ENCODE assay signal across 8 cellular contexts in the genomic region with DNA sequence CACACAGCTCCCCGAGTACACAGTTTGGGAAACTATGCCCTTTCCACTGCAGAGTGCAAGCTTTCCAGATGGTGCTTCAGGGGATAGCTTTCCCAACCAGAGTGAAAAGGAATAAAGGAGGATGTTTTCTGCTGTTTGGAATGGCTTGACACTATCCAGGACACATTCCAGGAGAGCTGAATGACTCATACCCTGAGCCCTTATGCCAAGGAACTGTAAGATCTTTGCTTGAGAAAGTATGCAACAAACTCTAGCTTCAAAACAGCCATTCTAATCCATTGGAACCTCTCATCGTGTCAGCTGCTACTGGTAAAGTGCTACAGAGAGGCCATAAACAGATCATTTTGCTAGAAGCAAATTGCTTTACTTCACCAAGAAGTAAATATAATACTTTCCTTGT. TPM values are rescaled to one million over a fixed set of nuclear protein-coding genes. Genes with fewer than 3 reads are reported as not detected.
DNase-seq lines count a peak whose midpoint lies in the region; ATAC-seq and TF ChIP-seq lines count a peak whose summit lies in the region.

No MANE protein-coding gene starts in this region.

- peak overlapping the region; percentile 41 for H3K27ac ChIP-seq in substantia nigra (ENCODE audit: low read depth, low read length, poor library complexity, severe bottlenecking)

- no peaks in the 10 kb centered on the region for H3K9me3 ChIP-seq in T-helper 17 cell (ENCODE audit: control insufficient read depth, low read length, poor library complexity, severe bottlenecking)

- H3K36me3 Mint-ChIP-seq in HFFc6 (ENCODE audit: low read depth) = peaks cover 11% of the 10 kb centered on the region
- H3K36me3 Mint-ChIP-seq in T-helper 17 cell (ENCODE audit: low read depth) = no peaks in the 10 kb centered on the region

- no peak for ATAC-seq in T-helper 17 cell
- ATAC-seq in HG03565 (IDR thresholded peaks at IDR 0.05; ENCODE audit: unreplicated experiment) = no peak

- H3K4me3 Mint-ChIP-seq in HFFc6 (peak overlapping the region; percentile 80), T-helper 17 cell (no peak overlapping the region)

- H3K9me3 Mint-ChIP-seq in HFFc6 = no peaks in the 10 kb centered on the region

- DNase-seq in HFFc6 (peak; percentile 94), brain pericyte (ENCODE audit: low read depth, low spot score) (peak; percentile 51), islet precursor cell (peak; percentile 97), substantia nigra (lab: John Stamatoyannopoulos, UW) (peak in 7 of 49 donors; percentile 7 to 50 (median 12)), T-helper 17 cell (no peak), NOMO-1 treated with DMSO at 0.1 percent for 48 hours (lab: John Stamatoyannopoulos, UW; ENCODE audit: unreplicated experiment) (no peak), NCI-H2227 treated with DMSO at 0.1 percent for 48 hours (lab: John Stamatoyannopoulos, UW) (no peak)

- peaks cover 40% of the 10 kb centered on the region for H3K4me1 Mint-ChIP-seq in HFFc6 (ENCODE audit: low read depth)
- H3K4me1 Mint-ChIP-seq in T-helper 17 cell = peaks cover 12% of the 10 kb centered on the region

- no peaks in the 10 kb centered on the region for H3K27me3 Mint-ChIP-seq in HFFc6 (ENCODE audit: insufficient read depth)
- no peaks in the 10 kb centered on the region for H3K27me3 Mint-ChIP-seq in T-helper 17 cell

- H3K27ac Mint-ChIP-seq in HFFc6 (peak overlapping the region; percentile 92), T-helper 17 cell (no peak overlapping the region)

- no peak for TF ChIP-seq CTCF in HFFc6 (IDR thresholded peaks at IDR 0.05)

RNA-seq across cellular contexts. Expression of a gene that starts 33.6 kb away (rescaled TPM):
- total RNA-seq in HFFc6 (2021; fragmentation: NEBNext Ultra II Directional; extraction: Animal tissue kit (Norgen Biotek cat#: 25700)) = 10 to 100 TPM; 37.1 to 45.1 (median 40.7) TPM
- total RNA-seq in T-helper 17 cell = 10 to 100 TPM; 51.2 to 54.0 TPM

Comparison
In these comparisons a context has a peak if more than half of its experiments do, and no peak if none do; other contexts are left out.
1. DNase-seq: peak in HFFc6 (single experiment), brain pericyte (single experiment) and islet precursor cell (single experiment); none in T-helper 17 cell (0 of 3), NOMO-1 treated with DMSO at 0.1 percent for 48 hours (single experiment) and NCI-H2227 treated with DMSO at 0.1 percent for 48 hours (single experiment).